ENCODE assay signal across 11 cellular contexts in the genomic region with DNA sequence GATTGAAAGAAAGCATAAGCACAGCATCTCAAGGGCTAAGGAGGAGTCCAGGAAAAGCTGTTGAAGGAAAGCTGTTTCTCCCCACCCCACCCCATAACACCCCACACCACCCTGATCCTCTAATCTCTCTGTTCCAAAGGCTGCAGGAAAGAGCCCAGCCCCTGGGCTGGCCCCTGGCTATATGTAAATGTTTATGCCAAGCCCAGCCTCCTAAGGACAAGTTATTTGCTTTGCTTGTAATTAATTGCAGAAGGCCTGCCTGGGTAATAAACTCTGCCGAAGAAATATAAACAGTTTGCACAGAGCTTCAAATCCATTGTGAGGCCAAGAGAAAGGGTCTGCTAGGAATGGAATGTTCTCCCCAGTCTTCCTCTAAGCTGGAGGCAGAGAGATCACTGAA. TPM values are rescaled to one million over a fixed set of nuclear protein-coding genes. Genes with fewer than 3 reads are reported as not detected.
A peak's percentile ranks its signal among the peaks of the same experiment; 100 is the strongest.
DNase-seq lines count a peak whose midpoint lies in the region; ATAC-seq and TF ChIP-seq lines count a peak whose summit lies in the region.
"Had no signal": no experiment of that assay in that cellular context is flagged by ENCODE, and none has a peak within 500 bp of the region (broad histone marks: within the 10 kb centered on the region; RNA-seq: fewer than 3 reads in every experiment).

No MANE protein-coding gene starts in this region.

- 14% methylated on average over 1 of the region's 1 CpG for whole genome bisulfite sequencing in smooth muscle cell (ENCODE audit: low lambda C conversion rate)

- no peaks in the 10 kb centered on the region for H3K9me3 Mint-ChIP-seq in activated CD4-positive, alpha-beta memory T cell treated with anti-CD3 and anti-CD28 coated beads, Interleukin-2, amount 10 ng/mL, durations not matched to agents 7 days and 5 days
- H3K9me3 Mint-ChIP-seq in activated CD4-positive, alpha-beta memory T cell treated with anti-CD3 and anti-CD28 coated beads for 36 hours = no peaks in the 10 kb centered on the region

- H3K79me2 ChIP-seq in smooth muscle cell (ENCODE audit: low read depth) (peaks cover 30% of the 10 kb centered on the region), PC-3 (ENCODE audit: low read length) (no peaks in the 10 kb centered on the region)

- no peaks in the 10 kb centered on the region for H3K27me3 Mint-ChIP-seq in activated CD4-positive, alpha-beta memory T cell treated with anti-CD3 and anti-CD28 coated beads, Interleukin-2, amount 10 ng/mL, durations not matched to agents 7 days and 5 days
- no peaks in the 10 kb centered on the region for H3K27me3 Mint-ChIP-seq in activated CD4-positive, alpha-beta memory T cell treated with anti-CD3 and anti-CD28 coated beads for 36 hours

- H3K36me3 ChIP-seq in Peyer's patch (no peaks in the 10 kb centered on the region), smooth muscle cell (ENCODE audit: low read depth) (no peaks in the 10 kb centered on the region), PC-3 (ENCODE audit: low read depth, low read length) (no peaks in the 10 kb centered on the region)

- peak overlapping the region; percentile 25 to 64 (median 60) for H3K27ac ChIP-seq in Peyer's patch
- peak overlapping the region; percentile 38 for H3K27ac ChIP-seq in smooth muscle cell (ENCODE audit: low read depth)
- no peak overlapping the region for H3K27ac ChIP-seq in PC-3 (ENCODE audit: low read length)

- no peak overlapping the region for H3K4me3 Mint-ChIP-seq in activated CD4-positive, alpha-beta memory T cell treated with anti-CD3 and anti-CD28 coated beads, Interleukin-2, amount 10 ng/mL, durations not matched to agents 7 days and 5 days
- no peak overlapping the region for H3K4me3 Mint-ChIP-seq in activated CD4-positive, alpha-beta memory T cell treated with anti-CD3 and anti-CD28 coated beads for 36 hours
- H3K4me3 Mint-ChIP-seq: memory B cell had no signal

- no peak overlapping the region for H3K4me3 ChIP-seq in Peyer's patch
- H3K4me3 ChIP-seq in fibroblast of villous mesenchyme (ENCODE audit: low read depth, low read length) = no peak overlapping the region
- H3K4me3 ChIP-seq in smooth muscle cell = no peak overlapping the region
- no peak overlapping the region for H3K4me3 ChIP-seq in PC-3 (ENCODE audit: low read length)

- no peaks in the 10 kb centered on the region for H3K9me3 ChIP-seq in Peyer's patch
- H3K9me3 ChIP-seq in smooth muscle cell (replicated peaks; ENCODE audit: low read depth) = no peaks in the 10 kb centered on the region
- H3K9me3 ChIP-seq in PC-3 (ENCODE audit: low read length) = no peaks in the 10 kb centered on the region

- no peak for DNase-seq in activated CD4-positive, alpha-beta memory T cell treated with anti-CD3 and anti-CD28 coated beads, Interleukin-2, amount 10 ng/mL, durations not matched to agents 7 days and 5 days
- no peak for DNase-seq in activated CD4-positive, alpha-beta memory T cell treated with anti-CD3 and anti-CD28 coated beads for 36 hours
- peak in 2 of 3 donors; percentile 79 to 81 for DNase-seq in Peyer's patch
- peak; percentile 92 for DNase-seq in fibroblast of villous mesenchyme (ENCODE audit: low read depth)
- DNase-seq in smooth muscle cell (lab: John Stamatoyannopoulos, UW; ENCODE audit: unreplicated experiment) = no peak
- no peak for DNase-seq in NAMALWA (ENCODE audit: low spot score)
- no peak for DNase-seq in PC-3
- DNase-seq in H4 (ENCODE audit: low spot score) = no peak
- DNase-seq: KBM-7, NCI-H524 treated with DMSO at 0.1 percent for 48 hours had no signal

- no TSS peak for BruUV-seq in PC-3 (replicated peaks; lab: Mats Ljungman, UMichigan)

- H3K27me3 ChIP-seq in Peyer's patch (no peaks in the 10 kb centered on the region), smooth muscle cell (ENCODE audit: low read depth) (no peaks in the 10 kb centered on the region), PC-3 (ENCODE audit: low read length) (no peaks in the 10 kb centered on the region)

- H3K4me1 ChIP-seq in Peyer's patch (peaks cover 0 to 86% (median 14%) of the 10 kb centered on the region in 4 donors), smooth muscle cell (ENCODE audit: low read depth) (peaks cover 9% of the 10 kb centered on the region), PC-3 (ENCODE audit: insufficient read depth, low read length) (peaks cover 28% of the 10 kb centered on the region)

- peak overlapping the region; percentile 49 for H3K4me2 ChIP-seq in smooth muscle cell
- no peak overlapping the region for H3K4me2 ChIP-seq in PC-3 (ENCODE audit: low read length)

- no peak for ATAC-seq in PC-3

- H4K20me1 ChIP-seq in smooth muscle cell (ENCODE audit: low read depth) = peaks cover 15% of the 10 kb centered on the region
- H4K20me1 ChIP-seq in PC-3 (ENCODE audit: low read length) = no peaks in the 10 kb centered on the region

- H3K36me3 Mint-ChIP-seq in activated CD4-positive, alpha-beta memory T cell treated with anti-CD3 and anti-CD28 coated beads, Interleukin-2, amount 10 ng/mL, durations not matched to agents 7 days and 5 days (ENCODE audit: low read depth) = no peaks in the 10 kb centered on the region
- H3K36me3 Mint-ChIP-seq in activated CD4-positive, alpha-beta memory T cell treated with anti-CD3 and anti-CD28 coated beads for 36 hours = no peaks in the 10 kb centered on the region

- no peak for TF ChIP-seq CTCF in Peyer's patch (IDR thresholded peaks at IDR 0.05)
- no peak for TF ChIP-seq CTCF in fibroblast of villous mesenchyme (IDR thresholded peaks at IDR 0.05; ENCODE audit: insufficient read depth, low read depth, low read length)
- TF ChIP-seq CTCF in smooth muscle cell (IDR thresholded peaks at IDR 0.05; ENCODE audit: borderline replicate concordance, insufficient read depth, poor library complexity, severe bottlenecking) = no peak
- TF ChIP-seq CTCF in PC-3 (conservative IDR thresholded peaks at IDR 0.05; ENCODE audit: low read depth, low read length) = no peak

- POLR2A ChIA-PET in activated CD4-positive, alpha-beta memory T cell treated with anti-CD3 and anti-CD28 coated beads, Interleukin-2, amount 10 ng/mL, durations not matched to agents 7 days and 5 days (lab: Charles Lee) = no interaction called here
- POLR2A ChIA-PET in activated CD4-positive, alpha-beta memory T cell treated with anti-CD3 and anti-CD28 coated beads for 36 hours (lab: Charles Lee) = interaction anchor here (0.7 to 1.9 kb wide), 2 partner anchors 19 to 21 kb away, joined by 4 read pairs; a partner anchor contains a TSS
- POLR2A ChIA-PET in PC-3 (lab: Charles Lee; ENCODE audit: unreplicated experiment) = interaction anchor here (0.5 kb wide), 1 partner anchor 14 kb away, joined by 5 read pairs; no protein-coding TSS in a partner anchor

- no peak overlapping the region for H2AFZ ChIP-seq in smooth muscle cell (ENCODE audit: low read depth)
- H2AFZ ChIP-seq in PC-3 (ENCODE audit: low read length) = no peak overlapping the region

- H3K9ac ChIP-seq in smooth muscle cell (ENCODE audit: low read depth) (no peak overlapping the region), PC-3 (ENCODE audit: low read length) (no peak overlapping the region)

- intact Hi-C loops in activated CD4-positive, alpha-beta memory T cell treated with anti-CD3 and anti-CD28 coated beads for 36 hours (cut with micrococcal nuclease) = no loop called here
- intact Hi-C loops in PC-3 (cut with micrococcal nuclease) = no loop called here

- H3K9me2 ChIP-seq in PC-3 (replicated peaks; ENCODE audit: low read length) = no peaks in the 10 kb centered on the region

- no peak for TF ChIP-seq POLR2A in Peyer's patch (IDR thresholded peaks at IDR 0.05)

- peak overlapping the region; percentile 64 for H3K27ac Mint-ChIP-seq in activated CD4-positive, alpha-beta memory T cell treated with anti-CD3 and anti-CD28 coated beads, Interleukin-2, amount 10 ng/mL, durations not matched to agents 7 days and 5 days
- no peak overlapping the region for H3K27ac Mint-ChIP-seq in activated CD4-positive, alpha-beta memory T cell treated with anti-CD3 and anti-CD28 coated beads for 36 hours
- H3K27ac Mint-ChIP-seq: memory B cell had no signal

- peaks cover 33% of the 10 kb centered on the region for H3K4me1 Mint-ChIP-seq in activated CD4-positive, alpha-beta memory T cell treated with anti-CD3 and anti-CD28 coated beads, Interleukin-2, amount 10 ng/mL, durations not matched to agents 7 days and 5 days
- peaks cover 55% of the 10 kb centered on the region for H3K4me1 Mint-ChIP-seq in activated CD4-positive, alpha-beta memory T cell treated with anti-CD3 and anti-CD28 coated beads for 36 hours (ENCODE audit: low read depth)

- H3F3A ChIP-seq in smooth muscle cell (ENCODE audit: low read depth) = peaks cover 19% of the 10 kb centered on the region
- no peaks in the 10 kb centered on the region for H3F3A ChIP-seq in PC-3 (ENCODE audit: low read length, unreplicated experiment)

- CTCF ChIA-PET in activated CD4-positive, alpha-beta memory T cell treated with anti-CD3 and anti-CD28 coated beads, Interleukin-2, amount 10 ng/mL, durations not matched to agents 7 days and 5 days (lab: Charles Lee) = interaction anchor here (0.9 to 2.3 kb wide), 5 partner anchors 10 to 58 kb away, joined by 3 to 8 read pairs (median 4); no protein-coding TSS in a partner anchor
- CTCF ChIA-PET in activated CD4-positive, alpha-beta memory T cell treated with anti-CD3 and anti-CD28 coated beads for 36 hours (lab: Charles Lee) = interaction anchor here (1.2 to 6.4 kb wide), 5 partner anchors 10 to 81 kb away, joined by 3 to 69 read pairs (median 4); no protein-coding TSS in a partner anchor
- CTCF ChIA-PET in PC-3 (lab: Charles Lee) = no interaction called here

RNA-seq across cellular contexts. Expression of a gene that starts 21.2 kb away (rescaled TPM):
- total RNA-seq in activated CD4-positive, alpha-beta memory T cell treated with anti-CD3 and anti-CD28 coated beads, Interleukin-2, amount 10 ng/mL, durations not matched to agents 7 days and 5 days = 10 to 100 TPM; 13.4 to 19.0 TPM
- 10 to 100 TPM; 16.3 to 18.8 TPM for total RNA-seq in activated CD4-positive, alpha-beta memory T cell treated with anti-CD3 and anti-CD28 coated beads for 36 hours
- total RNA-seq in Peyer's patch = 100 to 1,000 TPM in 2 of 4 donors, 10 to 100 TPM in 2; 45.4 to 136 (median 90.6) TPM
- 27.1 and 33.2 TPM in 2 replicates for total RNA-seq in fibroblast of villous mesenchyme
- total RNA-seq in smooth muscle cell = 16.9 and 19.7 TPM in 2 replicates
- polyA plus RNA-seq in smooth muscle cell = 4.6 and 6.6 TPM in 2 replicates
- 15.7 and 19.1 TPM in 2 replicates for total RNA-seq in PC-3 (2014; rRNA removed)
- 7.3 and 9.3 TPM in 2 replicates for total RNA-seq in H4 (2014; rRNA removed; shearing (Covaris generic))

Comparison
In these comparisons a context has a peak if more than half of its experiments do, and no peak if none do; other contexts are left out.
1. DNase-seq: peak in Peyer's patch (2 of 3) and fibroblast of villous mesenchyme (single experiment); none in activated CD4-positive, alpha-beta memory T cell treated with anti-CD3 and anti-CD28 coated beads, Interleukin-2, amount 10 ng/mL, durations not matched to agents 7 days and 5 days (single experiment), activated CD4-positive, alpha-beta memory T cell treated with anti-CD3 and anti-CD28 coated beads for 36 hours (single experiment), smooth muscle cell (single experiment), NAMALWA (single experiment), PC-3 (single experiment) and H4 (single experiment).